1 cellular context compared by ENCODE assay signal in genomic region chr20:18287915-18288747, GRCh38.
TF ChIP-seq lines count a peak whose summit lies in the region.

Gene ZNF133, plus strand, starts transcription at chr20:18288527. Its CDS starts 17,160 bp downstream, at chr20:18305687.

TF ChIP-seq in K562, 482 proteins besides CTCF, POLR2A, EP300 and RAD21 (continued from another document and continues in another):
- TF ChIP-seq THRA (IDR thresholded peaks at IDR 0.05) (no peak), EGR1 (conservative IDR thresholded peaks at IDR 0.05) (peak; percentile 81), MBD2 (IDR thresholded peaks at IDR 0.05; ENCODE audit: borderline replicate concordance, low read depth) (peak; percentile 86), ZFP30 (CRISPR knock-in tag; IDR thresholded peaks at IDR 0.05; ENCODE audit: borderline replicate concordance) (no peak), MCM5 (IDR thresholded peaks at IDR 0.05; ENCODE audit: low read depth) (no peak), FOXM1 (IDR thresholded peaks at IDR 0.05; ENCODE audit: low read depth) (no peak), FOXM1 (CRISPR knock-in tag; IDR thresholded peaks at IDR 0.05; ENCODE audit: low read depth) (no peak), RCOR1 (IDR thresholded peaks at IDR 0.05; ENCODE audit: borderline replicate concordance in 1 of 2, low read depth in 2 of 2, low read length in 2 of 2) (no peak), HOMEZ (CRISPR knock-in tag; IDR thresholded peaks at IDR 0.05) (no peak), NR4A1 (CRISPR knock-in tag; IDR thresholded peaks at IDR 0.05) (no peak), NR4A1 (tag; IDR thresholded peaks at IDR 0.05) (no peak), TAF7 (tag; IDR thresholded peaks at IDR 0.05) (no peak), FOXJ2 (tag; IDR thresholded peaks at IDR 0.05) (peak; percentile 66; the same call in 1 of the 2 replicates), GTF2F1 (IDR thresholded peaks at IDR 0.05; ENCODE audit: low read depth, low read length) (no peak), TAF1 (IDR thresholded peaks at IDR 0.05; ENCODE audit: control insufficient read depth, extremely low read depth, insufficient read depth, low read length, severe bottlenecking) (peak; percentile 16), HEY1 (CRISPR knock-in tag; IDR thresholded peaks at IDR 0.05; ENCODE audit: borderline replicate concordance) (no peak), SIRT6 (IDR thresholded peaks at IDR 0.05; ENCODE audit: low read depth, low read length) (no peak), MTA1 (IDR thresholded peaks at IDR 0.05; ENCODE audit: borderline replicate concordance) (peak; percentile 98), NR2C2 (CRISPR knock-in tag; IDR thresholded peaks at IDR 0.05) (no peak), NR2C2 (tag; IDR thresholded peaks at IDR 0.05) (peak; percentile 93), PKNOX1 (IDR thresholded peaks at IDR 0.05) (no peak), NCOA6 (IDR thresholded peaks at IDR 0.05) (no peak), ZNF436 (CRISPR knock-in tag; IDR thresholded peaks at IDR 0.05) (no peak), FOSL1 (tag; conservative IDR thresholded peaks at IDR 0.05) (no peak), ZNF184 (CRISPR knock-in tag; IDR thresholded peaks at IDR 0.05) (no peak), BDP1 (IDR thresholded peaks at IDR 0.05; ENCODE audit: insufficient read depth, insufficient read length) (no peak), MBD1 (CRISPR knock-in tag; IDR thresholded peaks at IDR 0.05) (no peak), DIDO1 (tag; IDR thresholded peaks at IDR 0.05; ENCODE audit: low read depth) (peak; percentile 74; the same call in 1 of the 2 replicates), DPF2 (IDR thresholded peaks at IDR 0.05) (no peak), ZNF583 (CRISPR knock-in tag; IDR thresholded peaks at IDR 0.05) (no peak), BRD4 (IDR thresholded peaks at IDR 0.05) (0 out of 2 replicates have a peak, but pooled peaks have one; percentile 9), ATF3 (IDR thresholded peaks at IDR 0.05) (no peak), ATF3 (CRISPR knock-in tag; conservative IDR thresholded peaks at IDR 0.05) (no peak), NEUROD1 (IDR thresholded peaks at IDR 0.05; ENCODE audit: borderline replicate concordance, low read depth, low read length, partially characterized antibody) (no peak), SLC30A9 (CRISPR knock-in tag; IDR thresholded peaks at IDR 0.05) (no peak), TFAP4 (CRISPR knock-in tag; IDR thresholded peaks at IDR 0.05; ENCODE audit: borderline replicate concordance) (peak; percentile 95), ZSCAN32 (CRISPR knock-in tag; IDR thresholded peaks at IDR 0.05) (no peak), OTX1 (CRISPR knock-in tag; IDR thresholded peaks at IDR 0.05) (no peak), REST (CRISPR knock-in tag; IDR thresholded peaks at IDR 0.05; ENCODE audit: low read depth) (no peak), ZNF830 (CRISPR knock-in tag; IDR thresholded peaks at IDR 0.05) (no peak), ZNF507 (tag; conservative IDR thresholded peaks at IDR 0.05) (no peak), NUFIP1 (IDR thresholded peaks at IDR 0.05; ENCODE audit: partially characterized antibody) (no peak), HINFP (tag; conservative IDR thresholded peaks at IDR 0.05; ENCODE audit: low read depth) (no peak), ZNF143 (CRISPR knock-in tag; IDR thresholded peaks at IDR 0.05) (peak; percentile 90), NCOA4 (IDR thresholded peaks at IDR 0.05; ENCODE audit: partially characterized antibody) (no peak), POLR2G (IDR thresholded peaks at IDR 0.05; ENCODE audit: low read depth, low read length) (peak; percentile 78), PHF8 (IDR thresholded peaks at IDR 0.05; ENCODE audit: borderline replicate concordance, low read length) (peak; percentile 73), SRF (CRISPR knock-in tag; IDR thresholded peaks at IDR 0.05) (no peak; a peak in 1 of 4 replicates)
